1 cellular context compared by ENCODE assay signal in genomic region chr7:99109108-99110051, GRCh38.
TF ChIP-seq lines count a peak whose summit lies in the region.

No MANE protein-coding gene starts in this region.

TF ChIP-seq in A549, 52 proteins besides CTCF, POLR2A, EP300 and RAD21 (continued from another document):
- no peak for TF ChIP-seq PBX3 (IDR thresholded peaks at IDR 0.05)
- TF ChIP-seq PHF8 (IDR thresholded peaks at IDR 0.05; ENCODE audit: borderline replicate concordance, low read depth) = no peak
- no peak for TF ChIP-seq REST (IDR thresholded peaks at IDR 0.05)
- no peak for TF ChIP-seq FOSB (CRISPR knock-in tag; IDR thresholded peaks at IDR 0.05)
